9 cellular contexts compared by ENCODE assay signal in the genomic region with DNA sequence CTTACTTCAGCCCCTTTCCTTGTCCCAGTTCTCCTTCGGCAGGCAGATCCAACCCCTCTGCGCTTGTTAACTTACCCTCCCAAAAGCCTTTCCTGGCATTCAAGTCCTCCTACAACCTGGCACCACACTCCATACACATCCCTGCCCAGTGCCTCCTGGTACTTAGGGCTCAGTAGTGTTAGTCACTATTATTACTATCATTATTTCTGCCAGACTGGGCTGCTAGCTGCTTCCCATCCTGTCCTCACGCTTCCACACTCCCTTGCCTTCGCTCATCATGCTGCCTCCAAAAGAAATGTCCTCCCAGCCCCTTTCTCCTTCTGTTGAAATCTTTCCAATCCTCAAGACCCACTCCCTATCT. TPM values are rescaled to one million over a fixed set of nuclear protein-coding genes. Genes with fewer than 3 reads are reported as not detected.
DNase-seq lines count a peak whose midpoint lies in the region; ATAC-seq and TF ChIP-seq lines count a peak whose summit lies in the region.
"Had no signal": no experiment of that assay in that cellular context is flagged by ENCODE, and none has a peak within 500 bp of the region (broad histone marks: within the 10 kb centered on the region; RNA-seq: fewer than 3 reads in every experiment).

No MANE protein-coding gene starts in this region.

- H3K4me1 Mint-ChIP-seq in activated naive CD4-positive, alpha-beta T cell treated with anti-CD3 and anti-CD28 coated beads, Interleukin-2, amount 50 U/mL, for 24 hours: peaks cover 79% of the 10 kb centered on the region
- peaks cover 49 to 69% of the 10 kb centered on the region in 2 donors for H3K4me1 Mint-ChIP-seq in immature natural killer cell
- peaks cover 53 to 57% of the 10 kb centered on the region in 2 donors for H3K4me1 Mint-ChIP-seq in stimulated activated naive B cell treated with anti-CD40 and anti-IgM and Interleukin-4, amounts not matched to agents 10 μg/mL and 1 μg/mL and 100 μg/mL, for 72 hours

- RAD21 ChIA-PET in HCT116 (lab: Charles Lee; ENCODE audit: low non-redundant PET in 1 of 2, low total read pairs in 2 of 2, uncharacterized antibody in 2 of 2, unreplicated experiment in 2 of 2): interaction anchor here in 1 of 2 experiments (1.2 to 1.3 kb wide), 2 partner anchors 16 to 17 kb away, joined by 3 read pairs; no protein-coding TSS in a partner anchor

- H3K4me3 ChIP-seq in HCT116 (replicated peaks in 1 of 2; ENCODE audit: low read depth in 1 of 2, low read length in 2 of 2) (peak overlapping the region; percentile 70 to 86; a peak in 2 of 4 replicates), Karpas-422 (ENCODE audit: low read length) (no peak overlapping the region)

- H3K9me3 Mint-ChIP-seq in activated naive CD4-positive, alpha-beta T cell treated with anti-CD3 and anti-CD28 coated beads, Interleukin-2, amount 50 U/mL, for 24 hours: no peaks in the 10 kb centered on the region
- H3K9me3 Mint-ChIP-seq in immature natural killer cell: no peaks in the 10 kb centered on the region
- H3K9me3 Mint-ChIP-seq in stimulated activated naive B cell treated with anti-CD40 and anti-IgM and Interleukin-4, amounts not matched to agents 10 μg/mL and 1 μg/mL and 100 μg/mL, for 72 hours: no peaks in the 10 kb centered on the region

- H3K4me2 ChIP-seq in HCT116 (ENCODE audit: low read length) (peak overlapping the region; percentile 100), Karpas-422 (ENCODE audit: low read depth, low read length, poor library complexity, severe bottlenecking) (no peak overlapping the region)

- no peak for DNase-seq in HCT116 (ENCODE audit: low read depth, low spot score)
- DNase-seq in immature natural killer cell: no peak
- DNase-seq in stimulated activated naive B cell treated with anti-CD40 and anti-IgM and Interleukin-4, amounts not matched to agents 10 μg/mL and 1 μg/mL and 100 μg/mL, for 72 hours: no peak
- DNase-seq in NCI-H2227 treated with DMSO at 0.1 percent for 48 hours (lab: John Stamatoyannopoulos, UW): no peak
- no peak for DNase-seq in NCI-H1694 (lab: John Stamatoyannopoulos, UW)
- DNase-seq in islet precursor cell: no peak
- DNase-seq in Karpas-422: no peak
- DNase-seq: activated CD8-positive, alpha-beta memory T cell treated with anti-CD3 and anti-CD28 coated beads, Interleukin-2, amount 50 U/mL, for 4 hours had no signal

- TF ChIP-seq CTCF in HCT116 (IDR thresholded peaks at IDR 0.05 in 2 of 3, conservative IDR thresholded peaks at IDR 0.05 in 1 of 3; ENCODE audit: borderline replicate concordance in 1 of 3, insufficient read depth in 1 of 3, low read depth in 2 of 3, low read length in 2 of 3): no peak

- no peak for TF ChIP-seq POLR2A in HCT116 (IDR thresholded peaks at IDR 0.05; ENCODE audit: borderline replicate concordance, extremely low read depth, insufficient read depth, insufficient read length)

- TF ChIP-seq RAD21 in HCT116 (IDR thresholded peaks at IDR 0.05; ENCODE audit: low read depth): no peak

- no peaks in the 10 kb centered on the region for H4K20me1 ChIP-seq in HCT116 (ENCODE audit: insufficient read depth)
- no peaks in the 10 kb centered on the region for H4K20me1 ChIP-seq in Karpas-422 (ENCODE audit: insufficient read depth, low read depth, low read length)

- no peaks in the 10 kb centered on the region for H3K36me3 Mint-ChIP-seq in activated naive CD4-positive, alpha-beta T cell treated with anti-CD3 and anti-CD28 coated beads, Interleukin-2, amount 50 U/mL, for 24 hours
- no peaks in the 10 kb centered on the region for H3K36me3 Mint-ChIP-seq in immature natural killer cell
- H3K36me3 Mint-ChIP-seq in stimulated activated naive B cell treated with anti-CD40 and anti-IgM and Interleukin-4, amounts not matched to agents 10 μg/mL and 1 μg/mL and 100 μg/mL, for 72 hours: peaks cover 2 to 21% of the 10 kb centered on the region in 2 donors

- H3K36me3 ChIP-seq in HCT116 (ENCODE audit: control insufficient read depth in 1 of 2, insufficient read depth in 2 of 2, low read length in 2 of 2): no peaks in the 10 kb centered on the region
- no peaks in the 10 kb centered on the region for H3K36me3 ChIP-seq in Karpas-422 (ENCODE audit: insufficient read depth, low read length)

- H3K27ac ChIP-seq in HCT116 (ENCODE audit: low read depth, low read length) (peak overlapping the region; percentile 98), Karpas-422 (ENCODE audit: low read length) (no peak overlapping the region)

- intact Hi-C loops in HCT116 (cut with micrococcal nuclease): no loop called here

- H3K27me3 Mint-ChIP-seq in activated naive CD4-positive, alpha-beta T cell treated with anti-CD3 and anti-CD28 coated beads, Interleukin-2, amount 50 U/mL, for 24 hours: no peaks in the 10 kb centered on the region
- H3K27me3 Mint-ChIP-seq in immature natural killer cell (ENCODE audit: low read depth in 3 of 3): peaks cover 8 to 17% (median 8%) of the 10 kb centered on the region in 3 donors
- H3K27me3 Mint-ChIP-seq in stimulated activated naive B cell treated with anti-CD40 and anti-IgM and Interleukin-4, amounts not matched to agents 10 μg/mL and 1 μg/mL and 100 μg/mL, for 72 hours: no peaks in the 10 kb centered on the region

- H3K27me3 ChIP-seq in HCT116 (ENCODE audit: insufficient read depth, low read length) (no peaks in the 10 kb centered on the region), Karpas-422 (ENCODE audit: low read length) (no peaks in the 10 kb centered on the region)

- H3K9ac ChIP-seq in HCT116 (ENCODE audit: low read length): peak overlapping the region; percentile 97
- no peak overlapping the region for H3K9ac ChIP-seq in Karpas-422 (ENCODE audit: low read length)

- H3K4me3 Mint-ChIP-seq in activated naive CD4-positive, alpha-beta T cell treated with anti-CD3 and anti-CD28 coated beads, Interleukin-2, amount 50 U/mL, for 24 hours: peak overlapping the region; percentile 91
- H3K4me3 Mint-ChIP-seq in immature natural killer cell: peak overlapping the region; percentile 59 to 89 (median 86)
- peak overlapping the region; percentile 53 to 96 for H3K4me3 Mint-ChIP-seq in stimulated activated naive B cell treated with anti-CD40 and anti-IgM and Interleukin-4, amounts not matched to agents 10 μg/mL and 1 μg/mL and 100 μg/mL, for 72 hours

- H3K79me2 ChIP-seq in HCT116 (ENCODE audit: insufficient read depth, low read length) (peaks cover 35% of the 10 kb centered on the region), Karpas-422 (ENCODE audit: low read length) (peaks cover 36% of the 10 kb centered on the region)

- POLR2A ChIA-PET in HCT116 (lab: Charles Lee): interaction anchor here (1.2 to 1.8 kb wide), 3 partner anchors 8 to 14 kb away, joined by 9 to 16 read pairs (median 10); no protein-coding TSS in a partner anchor

- ATAC-seq in HCT116: no peak
- ATAC-seq in stimulated activated naive B cell treated with anti-CD40 and anti-IgM and Interleukin-4, amounts not matched to agents 10 μg/mL and 1 μg/mL and 100 μg/mL, for 72 hours (replicated peaks): no peak

- H3K4me1 ChIP-seq in HCT116 (ENCODE audit: control insufficient read depth in 1 of 2, insufficient read depth in 2 of 2, low read length in 2 of 2) (peaks cover 41 to 69% of the 10 kb centered on the region in 2 experiments), Karpas-422 (ENCODE audit: low read length) (peaks cover 33% of the 10 kb centered on the region)

- H3K9me3 ChIP-seq in HCT116 (ENCODE audit: control insufficient read depth in 1 of 2, insufficient read depth in 1 of 2, low read depth in 1 of 2, low read length in 2 of 2) (no peaks in the 10 kb centered on the region), Karpas-422 (ENCODE audit: low read length) (no peaks in the 10 kb centered on the region)

- H3K9me2 ChIP-seq in HCT116 (ENCODE audit: insufficient read depth): no peaks in the 10 kb centered on the region
- H3K9me2 ChIP-seq in Karpas-422 (replicated peaks; ENCODE audit: insufficient read depth, low read length): no peaks in the 10 kb centered on the region

- BruUV-seq in HCT116 (replicated peaks; lab: Mats Ljungman, UMichigan): no TSS peak

- peak overlapping the region; percentile 98 for H3K27ac Mint-ChIP-seq in activated naive CD4-positive, alpha-beta T cell treated with anti-CD3 and anti-CD28 coated beads, Interleukin-2, amount 50 U/mL, for 24 hours
- H3K27ac Mint-ChIP-seq in immature natural killer cell: peak overlapping the region in 5 of 6 donors; percentile 26 to 93 (median 75)
- no peak overlapping the region for H3K27ac Mint-ChIP-seq in stimulated activated naive B cell treated with anti-CD40 and anti-IgM and Interleukin-4, amounts not matched to agents 10 μg/mL and 1 μg/mL and 100 μg/mL, for 72 hours

- H2AFZ ChIP-seq in HCT116 (ENCODE audit: low read depth, low read length, poor library complexity, severe bottlenecking) (no peak overlapping the region), Karpas-422 (ENCODE audit: low read length) (no peak overlapping the region)

- CTCF ChIA-PET in HCT116 (lab: Charles Lee): interaction anchor here (1.2 to 1.6 kb wide), 3 partner anchors 9 to 16 kb away, joined by 4 to 6 read pairs (median 5); no protein-coding TSS in a partner anchor

TF ChIP-seq in HCT116, 20 proteins besides CTCF, POLR2A, EP300 and RAD21 (continues in another document):
- TF ChIP-seq, protein P1, sequence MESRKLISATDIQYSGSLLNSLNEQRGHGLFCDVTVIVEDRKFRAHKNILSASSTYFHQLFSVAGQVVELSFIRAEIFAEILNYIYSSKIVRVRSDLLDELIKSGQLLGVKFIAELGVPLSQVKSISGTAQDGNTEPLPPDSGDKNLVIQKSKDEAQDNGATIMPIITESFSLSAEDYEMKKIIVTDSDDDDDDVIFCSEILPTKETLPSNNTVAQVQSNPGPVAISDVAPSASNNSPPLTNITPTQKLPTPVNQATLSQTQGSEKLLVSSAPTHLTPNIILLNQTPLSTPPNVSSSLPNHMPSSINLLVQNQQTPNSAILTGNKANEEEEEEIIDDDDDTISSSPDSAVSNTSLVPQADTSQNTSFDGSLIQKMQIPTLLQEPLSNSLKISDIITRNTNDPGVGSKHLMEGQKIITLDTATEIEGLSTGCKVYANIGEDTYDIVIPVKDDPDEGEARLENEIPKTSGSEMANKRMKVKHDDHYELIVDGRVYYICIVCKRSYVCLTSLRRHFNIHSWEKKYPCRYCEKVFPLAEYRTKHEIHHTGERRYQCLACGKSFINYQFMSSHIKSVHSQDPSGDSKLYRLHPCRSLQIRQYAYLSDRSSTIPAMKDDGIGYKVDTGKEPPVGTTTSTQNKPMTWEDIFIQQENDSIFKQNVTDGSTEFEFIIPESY (IDR thresholded peaks at IDR 0.05; ENCODE audit: extremely low read depth, insufficient replicate concordance, low read length): no peak
- TF ChIP-seq YY1 (IDR thresholded peaks at IDR 0.05; ENCODE audit: extremely low read depth, insufficient replicate concordance, low read depth, low read length) (no peak), POLR2AphosphoS5 (IDR thresholded peaks at IDR 0.05; ENCODE audit: low read depth, low read length) (no peak)

RNA-seq across cellular contexts. Expression of a gene that starts 1.6 kb away (rescaled TPM):
- 38.1 TPM for total RNA-seq in HCT116 (2021; ENCODE audit: unreplicated experiment)
- polyA plus RNA-seq in HCT116 (2012): 23.3 and 24.6 TPM in 2 replicates
- 10 to 100 TPM in 2 of 3 donors, 1 to 10 TPM in 1; 5.9 to 29.1 (median 11.5) TPM for polyA plus RNA-seq in immature natural killer cell
- 36.2 and 54.8 TPM in 2 replicates for total RNA-seq in Karpas-422 (2014; rRNA removed; shearing (Covaris generic); ENCODE audit: low replicate concordance)

RNA-seq across cellular contexts. Expression of a gene that starts 48.3 kb away (rescaled TPM):
- 20.0 TPM for total RNA-seq in HCT116 (2021; ENCODE audit: unreplicated experiment)
- 12.2 and 15.7 TPM in 2 replicates for polyA plus RNA-seq in HCT116 (2012)
- 1 to 10 TPM in 2 of 3 donors, under 1 TPM in 1; 0.54 to 5.6 (median 3.1) TPM for polyA plus RNA-seq in immature natural killer cell
- 21.5 and 21.9 TPM in 2 replicates for total RNA-seq in Karpas-422 (2014; rRNA removed; shearing (Covaris generic); ENCODE audit: low replicate concordance)
